28 cellular contexts compared by ENCODE assay signal in the genomic region with DNA sequence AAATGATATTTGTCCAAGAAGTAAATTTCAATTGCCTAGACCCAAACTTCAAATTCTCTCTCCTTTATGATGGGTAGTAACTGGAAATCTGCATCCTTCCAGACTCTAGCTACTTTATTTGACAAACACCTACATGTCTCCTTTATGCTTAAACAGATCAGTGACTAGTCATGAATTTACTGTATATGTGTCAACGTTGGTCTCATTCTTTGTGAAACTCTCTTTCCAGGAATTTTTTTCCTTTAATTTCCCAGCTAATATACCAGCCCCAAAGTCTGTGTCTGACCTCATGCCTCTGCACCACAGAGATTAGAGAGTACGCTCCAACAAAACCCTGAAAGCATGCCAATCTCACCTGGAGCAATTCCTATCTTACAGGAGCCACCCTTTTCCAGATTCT.
"Had no signal": no experiment of that assay in that cellular context is flagged by ENCODE, and none has a peak within 500 bp of the region (broad histone marks: within the 10 kb centered on the region; RNA-seq: fewer than 3 reads in every experiment).

No MANE protein-coding gene starts in this region.

- ATAC-seq: stimulated activated effector memory CD8-positive, alpha-beta T cell treated with anti-CD3 and anti-CD28 coated beads, Interleukin-12 subunit alpha, Interleukin-12 subunit beta, amount 100 ng/mL, for 72 hours; stimulated activated memory B cell treated with anti-CD40 and anti-IgM and Interleukin-4, amounts not matched to agents 10 μg/mL and 1 μg/mL and 100 μg/mL, for 72 hours; stimulated activated naive B cell treated with anti-CD40 and anti-IgM and Interleukin-4, amounts not matched to agents 10 μg/mL and 1 μg/mL and 100 μg/mL, for 72 hours; stimulated activated naive CD8-positive, alpha-beta T cell treated with anti-CD3 and anti-CD28 coated beads, Interleukin-15, amount 100 ng/mL, for 72 hours; stimulated activated naive CD8-positive, alpha-beta T cell treated with anti-CD3 and anti-CD28 coated beads, Interleukin-15, Interleukin-2, amounts not matched to agents 100 U/mL and 50 U/mL, for 24 hours; upper lobe of right lung had no signal

- H3K27me3 ChIP-seq: stomach, suprapubic skin, testis, thyroid gland, tibial artery, tibial nerve, transverse colon, upper lobe of left lung, upper lobe of right lung, uterus, vagina had no signal

- H3K4me1 ChIP-seq: stomach, suprapubic skin, testis, thyroid gland, tibial artery, tibial nerve, transverse colon, upper lobe of left lung, upper lobe of right lung, uterus, vagina had no signal

- H3K4me3 Mint-ChIP-seq: stimulated activated effector memory CD8-positive, alpha-beta T cell treated with anti-CD3 and anti-CD28 coated beads, Interleukin-12 subunit alpha, Interleukin-12 subunit beta, amount 100 ng/mL, for 72 hours; stimulated activated memory B cell treated with anti-CD40 and anti-IgM and Interleukin-4, amounts not matched to agents 10 μg/mL and 1 μg/mL and 100 μg/mL, for 72 hours; stimulated activated naive B cell treated with anti-CD40 and anti-IgM and Interleukin-4, amounts not matched to agents 10 μg/mL and 1 μg/mL and 100 μg/mL, for 72 hours; stimulated activated naive CD8-positive, alpha-beta T cell treated with anti-CD3 and anti-CD28 coated beads, Interleukin-15, amount 100 ng/mL, for 72 hours; stimulated activated naive CD8-positive, alpha-beta T cell treated with anti-CD3 and anti-CD28 coated beads, Interleukin-15, Interleukin-2, amounts not matched to agents 100 ng/mL and 50 ng/mL, for 24 hours; type B pancreatic cell had no signal

- H3K27ac ChIP-seq: stomach, suprapubic skin, testis, thoracic aorta, thyroid gland, tibial artery, tibial nerve, transverse colon, upper lobe of left lung, upper lobe of right lung, uterus, vagina had no signal

- H3K36me3 Mint-ChIP-seq: stimulated activated effector memory CD8-positive, alpha-beta T cell treated with anti-CD3 and anti-CD28 coated beads, Interleukin-12 subunit alpha, Interleukin-12 subunit beta, amount 100 ng/mL, for 72 hours; stimulated activated memory B cell treated with anti-CD40 and anti-IgM and Interleukin-4, amounts not matched to agents 10 μg/mL and 1 μg/mL and 100 μg/mL, for 72 hours; stimulated activated naive B cell treated with anti-CD40 and anti-IgM and Interleukin-4, amounts not matched to agents 10 μg/mL and 1 μg/mL and 100 μg/mL, for 72 hours; type B pancreatic cell had no signal

- H3K36me3 ChIP-seq: stomach, suprapubic skin, thoracic aorta, thyroid gland, tibial artery, tibial nerve, transverse colon, upper lobe of left lung, upper lobe of right lung, uterus, vagina had no signal

- H3K27ac Mint-ChIP-seq: stimulated activated effector memory CD8-positive, alpha-beta T cell treated with anti-CD3 and anti-CD28 coated beads, Interleukin-12 subunit alpha, Interleukin-12 subunit beta, amount 100 ng/mL, for 72 hours; stimulated activated memory B cell treated with anti-CD40 and anti-IgM and Interleukin-4, amounts not matched to agents 10 μg/mL and 1 μg/mL and 100 μg/mL, for 72 hours; stimulated activated naive B cell treated with anti-CD40 and anti-IgM and Interleukin-4, amounts not matched to agents 10 μg/mL and 1 μg/mL and 100 μg/mL, for 72 hours; stimulated activated naive CD8-positive, alpha-beta T cell treated with anti-CD3 and anti-CD28 coated beads, Interleukin-15, amount 100 ng/mL, for 72 hours; stimulated activated naive CD8-positive, alpha-beta T cell treated with anti-CD3 and anti-CD28 coated beads, Interleukin-15, Interleukin-2, amounts not matched to agents 100 ng/mL and 50 ng/mL, for 24 hours; type B pancreatic cell had no signal

- H3K9me3 ChIP-seq: suprapubic skin, testis, thoracic aorta, thyroid gland, tibial artery, upper lobe of right lung, uterus, vagina had no signal

- DNase-seq: stimulated activated CD4-positive, alpha-beta T cell treated with anti-CD3 and anti-CD28 coated beads, Interleukin-2, amount 100 ng/mL, for 48 hours; stimulated activated CD4-positive, alpha-beta T cell treated with anti-CD3 and anti-CD28 coated beads, Interleukin-4, amount 100 ng/mL, for 1 hour; stimulated activated CD4-positive, alpha-beta T cell treated with anti-CD3 and anti-CD28 coated beads, Interleukin-4, amount 100 ng/mL, for 24 hours; stimulated activated CD4-positive, alpha-beta T cell treated with anti-CD3 and anti-CD28 coated beads, Interleukin-4, amount 100 ng/mL, for 4 hours; stimulated activated CD8-positive, alpha-beta memory T cell treated with anti-CD3 and anti-CD28 coated beads, Interleukin-4, amount 100 ng/mL, for 48 hours; stimulated activated naive B cell treated with anti-CD40 and anti-IgM and Interleukin-4, amounts not matched to agents 10 μg/mL and 1 μg/mL and 100 μg/mL, for 72 hours; stimulated activated naive CD4-positive, alpha-beta T cell; stimulated activated naive CD4-positive, alpha-beta T cell treated with Interleukin-2 at 50 U/mL for 16 hours; stimulated activated naive CD8-positive, alpha-beta T cell treated with anti-CD3 and anti-CD28 coated beads, Interleukin-15, amount 100 ng/mL, for 72 hours; stimulated activated naive CD8-positive, alpha-beta T cell treated with anti-CD3 and anti-CD28 coated beads, Interleukin-15, Interleukin-2, amounts not matched to agents 100 U/mL and 50 U/mL, for 24 hours; stomach; substantia nigra; testis; thyroid gland; tibial artery; transverse colon; trophoblast cell; upper lobe of left lung; upper lobe of right lung; uterus had no signal

- H3K4me1 Mint-ChIP-seq: stimulated activated effector memory CD8-positive, alpha-beta T cell treated with anti-CD3 and anti-CD28 coated beads, Interleukin-12 subunit alpha, Interleukin-12 subunit beta, amount 100 ng/mL, for 72 hours; stimulated activated memory B cell treated with anti-CD40 and anti-IgM and Interleukin-4, amounts not matched to agents 10 μg/mL and 1 μg/mL and 100 μg/mL, for 72 hours; stimulated activated naive B cell treated with anti-CD40 and anti-IgM and Interleukin-4, amounts not matched to agents 10 μg/mL and 1 μg/mL and 100 μg/mL, for 72 hours; stimulated activated naive CD8-positive, alpha-beta T cell treated with anti-CD3 and anti-CD28 coated beads, Interleukin-15, amount 100 ng/mL, for 72 hours had no signal

- H3K27me3 Mint-ChIP-seq: stimulated activated memory B cell treated with anti-CD40 and anti-IgM and Interleukin-4, amounts not matched to agents 10 μg/mL and 1 μg/mL and 100 μg/mL, for 72 hours; stimulated activated naive B cell treated with anti-CD40 and anti-IgM and Interleukin-4, amounts not matched to agents 10 μg/mL and 1 μg/mL and 100 μg/mL, for 72 hours; stimulated activated naive CD8-positive, alpha-beta T cell treated with anti-CD3 and anti-CD28 coated beads, Interleukin-15, amount 100 ng/mL, for 72 hours; stimulated activated naive CD8-positive, alpha-beta T cell treated with anti-CD3 and anti-CD28 coated beads, Interleukin-15, Interleukin-2, amounts not matched to agents 100 ng/mL and 50 ng/mL, for 24 hours; type B pancreatic cell had no signal

- H3K4me3 ChIP-seq: stomach, suprapubic skin, testis, thoracic aorta, thyroid gland, tibial artery, tibial nerve, transverse colon, upper lobe of left lung, upper lobe of right lung, uterus, vagina had no signal
